10 cellular contexts compared by ENCODE assay signal in the genomic region with DNA sequence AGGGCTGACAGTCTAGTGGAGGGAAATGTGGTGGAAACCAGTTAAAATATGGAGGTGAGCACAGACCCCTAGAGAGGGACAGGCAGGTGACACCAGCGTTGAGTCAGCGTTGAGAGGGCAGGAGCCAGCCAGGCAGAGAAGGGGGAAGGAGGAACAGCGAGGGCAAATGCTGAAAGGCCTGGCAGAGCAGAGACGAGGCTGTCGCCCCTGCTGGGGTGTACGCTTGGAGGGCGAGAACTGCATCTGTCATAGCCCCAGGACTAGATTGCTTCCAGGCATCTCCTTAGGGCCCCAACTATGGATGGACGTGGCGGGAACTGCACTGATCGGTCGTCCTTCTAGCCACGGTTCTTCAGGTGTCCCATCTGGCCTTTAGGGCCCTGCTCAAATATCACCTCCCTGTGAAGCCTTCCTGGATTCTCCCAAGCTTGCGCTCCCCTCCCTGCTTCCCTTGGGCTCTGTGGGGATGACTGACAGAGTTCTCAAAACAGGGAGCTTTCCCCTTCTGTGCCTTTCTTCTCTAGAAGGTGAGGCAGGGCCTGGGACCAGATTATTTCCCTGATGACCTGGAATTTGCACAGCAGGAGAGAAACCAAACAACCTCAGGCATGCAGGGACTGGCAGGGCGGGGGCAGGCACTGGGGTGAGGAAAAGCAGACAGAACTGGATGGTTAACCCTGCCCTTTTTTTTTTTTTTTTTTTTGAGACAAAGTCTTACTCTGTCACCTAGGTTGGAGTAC. TPM values are rescaled to one million over a fixed set of nuclear protein-coding genes. Genes with fewer than 3 reads are reported as not detected.
A peak's percentile ranks its signal among the peaks of the same experiment; 100 is the strongest.
DNase-seq lines count a peak whose midpoint lies in the region; TF ChIP-seq lines count a peak whose summit lies in the region.
"Had no signal": no experiment of that assay in that cellular context is flagged by ENCODE, and none has a peak within 500 bp of the region (broad histone marks: within the 10 kb centered on the region; RNA-seq: fewer than 3 reads in every experiment).

No MANE protein-coding gene starts in this region.

- no peak for TF ChIP-seq EP300 in stomach (IDR thresholded peaks at IDR 0.05)

- WGBS in stomach, 5 donors = 68 to 80% (median 71%) methylated on average over 14 of the region's 14 CpGs

- TF ChIP-seq POLR2A in stomach (IDR thresholded peaks at IDR 0.05) = no peak

- H3K36me3 ChIP-seq in osteoblast (ENCODE audit: insufficient read depth, low read length) (no peaks in the 10 kb centered on the region), stomach (peaks cover 0 to 10% (median 2%) of the 10 kb centered on the region in 4 donors)

- H4K20me1 ChIP-seq in osteoblast (ENCODE audit: insufficient read depth, low read length) = no peaks in the 10 kb centered on the region

- no peak overlapping the region for H2AFZ ChIP-seq in osteoblast (ENCODE audit: low read length)

- DNase-seq in EH (ENCODE audit: low read depth) (peak; percentile 62), NCI-H2171 (lab: John Stamatoyannopoulos, UW) (peak; percentile 60), osteoblast (ENCODE audit: insufficient read length, low spot score, missing footprints) (peak; percentile 64), stomach (no peak), cardiac septum (ENCODE audit: low spot score) (no peak), NCI-H345 (lab: John Stamatoyannopoulos, UW) (no peak)
- DNase-seq in stimulated activated CD4-positive, alpha-beta T cell treated with anti-CD3 and anti-CD28 coated beads, Interleukin-15, amount 100 ng/mL, for 24 hours = no peak
- DNase-seq: activated naive CD8-positive, alpha-beta T cell treated with anti-CD3 and anti-CD28 coated beads, Interleukin-2, amount 50 U/mL, for 24 hours; small intestine had no signal

- H3K4me3 ChIP-seq in osteoblast (ENCODE audit: insufficient read depth, low read length) (no peak overlapping the region), stomach (no peak overlapping the region)

- no peaks in the 10 kb centered on the region for H3K27me3 ChIP-seq in osteoblast (ENCODE audit: insufficient read depth, low read length)
- no peaks in the 10 kb centered on the region for H3K27me3 ChIP-seq in stomach

- H3K79me2 ChIP-seq in osteoblast (ENCODE audit: insufficient read depth, low read length) = no peaks in the 10 kb centered on the region

- TF ChIP-seq CTCF in osteoblast (IDR thresholded peaks at IDR 0.05; ENCODE audit: extremely low read depth, low read depth, low read length) = no peak
- no peak for TF ChIP-seq CTCF in stomach (IDR thresholded peaks at IDR 0.05)

- intact Hi-C loops in stomach (cut with DNase I; ENCODE audit: low total_unique reads) = no loop called here
- intact Hi-C loops in cardiac septum (cut with DNase I) = no loop called here

- H3K4me2 ChIP-seq in osteoblast (ENCODE audit: insufficient read depth, low read length) = no peak overlapping the region

- peak overlapping the region; percentile 19 for H3K27ac ChIP-seq in cingulate gyrus (ENCODE audit: low read depth, low read length)
- H3K27ac ChIP-seq in osteoblast (ENCODE audit: low read depth, low read length) = no peak overlapping the region
- no peak overlapping the region for H3K27ac ChIP-seq in stomach

- H3K9me3 ChIP-seq in osteoblast (ENCODE audit: low read depth, low read length) (no peaks in the 10 kb centered on the region), stomach (no peaks in the 10 kb centered on the region)

- peaks cover 4% of the 10 kb centered on the region for H3K4me1 ChIP-seq in osteoblast (ENCODE audit: insufficient read depth, low read length)
- peaks cover 0 to 22% (median 12%) of the 10 kb centered on the region in 4 donors for H3K4me1 ChIP-seq in stomach

RNA-seq across cellular contexts. Expression of a gene that starts 11.1 kb away (rescaled TPM):
- total RNA-seq in osteoblast = 2.1 and 3.6 TPM in 2 replicates
- 1 to 10 TPM in 4 of 5 donors, under 1 TPM in 1; 0.45 to 9.3 (median 5.2) TPM for total RNA-seq in stomach
- 10 to 100 TPM in 1 of 3 donors, 1 to 10 TPM in 2; 7.3 to 18.1 (median 7.8) TPM for polyA plus RNA-seq in stomach
- total RNA-seq in cardiac septum = 41.1 TPM

RNA-seq across cellular contexts. Expression of a gene that starts 38.7 kb away (rescaled TPM):
- total RNA-seq in osteoblast (12.7 TPM in 2 replicates), stomach (10 to 100 TPM; 11.9 to 76.8 (median 19.1) TPM), cardiac septum (20.6 TPM)
- polyA plus RNA-seq in stomach = 10 to 100 TPM; 12.8 to 13.9 (median 13.4) TPM

RNA-seq across cellular contexts. Expression of a gene that starts 41.4 kb away (rescaled TPM):
- total RNA-seq in osteoblast (1,858 and 2,119 TPM in 2 replicates), stomach (1,000 to 10,000 TPM in 4 of 5 donors, 100 to 1,000 TPM in 1; 940 to 2,730 (median 1,959) TPM), cardiac septum (317 TPM)
- polyA plus RNA-seq in stomach = 1,000 to 10,000 TPM; 2,938 to 5,267 (median 3,478) TPM

Comparison
In these comparisons a context has a peak if more than half of its experiments do, and no peak if none do; other contexts are left out.
1. DNase-seq: peak in EH (single experiment), NCI-H2171 (single experiment) and osteoblast (single experiment); none in stomach (single experiment), cardiac septum (single experiment), NCI-H345 (single experiment) and stimulated activated CD4-positive, alpha-beta T cell treated with anti-CD3 and anti-CD28 coated beads, Interleukin-15, amount 100 ng/mL, for 24 hours (single experiment).